Comparison of ENCODE assay signal across 12 cellular contexts in genomic region chr1:9476790-9477463, GRCh38.
DNase-seq lines count a peak whose midpoint lies in the region; ATAC-seq, FAIRE-seq and TF ChIP-seq lines count a peak whose summit lies in the region.
"Had no signal": no experiment of that assay in that cellular context is flagged by ENCODE, and none has a peak within 500 bp of the region (broad histone marks: within the 10 kb centered on the region; RNA-seq: fewer than 3 reads in every experiment).

No MANE protein-coding gene starts in this region.

- TF ChIP-seq RAD21 in K562 (CRISPR knock-in tag; conservative IDR thresholded peaks at IDR 0.05 in 1 of 2, IDR thresholded peaks at IDR 0.05 in 1 of 2), result no peak

- H3K36me3 Mint-ChIP-seq in CD4-positive, alpha-beta memory T cell, result no peaks in the 10 kb centered on the region

- H2AFZ ChIP-seq in K562 (ENCODE audit: low read depth, low read length), result no peak overlapping the region
- no peak overlapping the region for H2AFZ ChIP-seq in mesenchymal stem cell (ENCODE audit: low read depth, low read length)

- FAIRE-seq in K562 (lab: Jason Lieb, UNC), result no peak

- H3K27ac Mint-ChIP-seq in CD4-positive, alpha-beta memory T cell, result no peak overlapping the region

- H3K14ac ChIP-seq in mesenchymal stem cell (ENCODE audit: low read length in 2 of 2), result no peak overlapping the region

- in situ Hi-C loops in K562 (cut with MboI), result no loop called here

- no peaks in the 10 kb centered on the region for H3K9me1 ChIP-seq in K562 (ENCODE audit: control insufficient read depth, insufficient read depth, low read length)

- intact Hi-C loops in K562 (cut with micrococcal nuclease), result no loop called here
- intact Hi-C loops in CD4-positive, alpha-beta memory T cell (cut with micrococcal nuclease), result no loop called here

- TF ChIP-seq CTCF in GM12865 (IDR thresholded peaks at IDR 0.05; ENCODE audit: insufficient read depth, low read depth, low read length, missing control alignments) (no peak), K562 (IDR thresholded peaks at IDR 0.05 in 2 of 3, conservative IDR thresholded peaks at IDR 0.05 in 1 of 3; ENCODE audit: insufficient read depth in 2 of 3, low read depth in 1 of 3, low read length in 3 of 3) (no peak)

- DNase-seq in GM12865 (ENCODE audit: low read depth), result peak; percentile 27
- DNase-seq in LHCN-M2 (ENCODE audit: low read depth), result peak; percentile 11
- DNase-seq in K562 (ENCODE audit: extremely low read depth in 1 of 4, low spot score in 3 of 4), result no peak
- DNase-seq in mesenchymal stem cell, result peak; percentile 35
- DNase-seq in CD4-positive, alpha-beta memory T cell, result no peak
- DNase-seq in NCI-H1694 treated with DMSO at 0.1 percent for 48 hours (lab: John Stamatoyannopoulos, UW), result no peak
- DNase-seq: left ventricle myocardium superior; NCI-H1105 treated with DMSO at 0.1 percent for 48 hours; occipital lobe; stimulated activated naive CD4-positive, alpha-beta T cell had no signal

- no peak overlapping the region for H3K4ac ChIP-seq in mesenchymal stem cell (ENCODE audit: low read depth in 1 of 2, low read length in 2 of 2)

- H3K4me1 ChIP-seq in K562 (replicated peaks in 1 of 2; ENCODE audit: control insufficient read depth in 2 of 2, insufficient read depth in 2 of 2, low read length in 2 of 2) (peaks cover 0 to 4% of the 10 kb centered on the region in 2 experiments; a peak in 1 of 5 replicates), mesenchymal stem cell (ENCODE audit: control insufficient read depth, insufficient read depth, low read depth, low read length) (peaks cover 14% of the 10 kb centered on the region)
- no peaks in the 10 kb centered on the region for H3K4me1 ChIP-seq in CD4-positive, alpha-beta memory T cell (ENCODE audit: insufficient read depth, low read length)

- CTCF ChIA-PET in K562 (lab: Yijun Ruan, JAX; ENCODE audit: low intra/inter-chr PET ratio), result no interaction called here
- CTCF ChIA-PET in CD4-positive, alpha-beta memory T cell (lab: Charles Lee; ENCODE audit: partially characterized antibody), result no interaction called here

- no peak for ATAC-seq in K562
- ATAC-seq in GM18858 (IDR thresholded peaks at IDR 0.05; ENCODE audit: unreplicated experiment), result no peak
- ATAC-seq in GM19463 (IDR thresholded peaks at IDR 0.05; ENCODE audit: unreplicated experiment), result no peak
- ATAC-seq: left ventricle myocardium superior had no signal

- TF ChIP-seq POLR2A in K562 (conservative IDR thresholded peaks at IDR 0.05), result no peak

- H3K36me3 ChIP-seq in K562 (ENCODE audit: control insufficient read depth, insufficient read depth, low read length), result no peaks in the 10 kb centered on the region
- no peaks in the 10 kb centered on the region for H3K36me3 ChIP-seq in mesenchymal stem cell (ENCODE audit: control insufficient read depth in 1 of 2, insufficient read depth in 2 of 2, low read depth in 1 of 2, low read length in 2 of 2)
- no peaks in the 10 kb centered on the region for H3K36me3 ChIP-seq in CD4-positive, alpha-beta memory T cell (ENCODE audit: insufficient read depth, low read length)

- no peaks in the 10 kb centered on the region for H3K4me1 Mint-ChIP-seq in CD4-positive, alpha-beta memory T cell

- H3K9ac ChIP-seq in K562 (ENCODE audit: insufficient read depth in 1 of 2, low read depth in 2 of 2, low read length in 2 of 2) (no peak overlapping the region), mesenchymal stem cell (ENCODE audit: low read length) (no peak overlapping the region)

- H3K27ac ChIP-seq in K562 (ENCODE audit: extremely low read depth, low read depth, low read length), result no peak overlapping the region
- H3K27ac ChIP-seq in mesenchymal stem cell (ENCODE audit: low read length, poor library complexity, severe bottlenecking), result no peak overlapping the region
- no peak overlapping the region for H3K27ac ChIP-seq in CD4-positive, alpha-beta memory T cell (ENCODE audit: low read depth, low read length)

- no peak overlapping the region for H2BK120ac ChIP-seq in mesenchymal stem cell (ENCODE audit: low read depth, low read length)

- H3K4me3 ChIP-seq in GM12865 (ENCODE audit: low read depth, low read length) (no peak overlapping the region), K562 (no peak overlapping the region), mesenchymal stem cell (ENCODE audit: insufficient read depth in 1 of 2, low read depth in 1 of 2, low read length in 2 of 2) (no peak overlapping the region)
- H3K4me3 ChIP-seq in CD4-positive, alpha-beta memory T cell (ENCODE audit: low read length in 2 of 2), result no peak overlapping the region

- no peaks in the 10 kb centered on the region; the same call in 1 of the 2 replicates for H4K20me1 ChIP-seq in K562 (replicated peaks; ENCODE audit: control insufficient read depth, insufficient read depth, low read length)

- no peak overlapping the region for H4K8ac ChIP-seq in mesenchymal stem cell (ENCODE audit: low read length)

- H3K18ac ChIP-seq in mesenchymal stem cell (ENCODE audit: low read depth in 1 of 2, low read length in 2 of 2), result no peak overlapping the region

- H2BK5ac ChIP-seq in mesenchymal stem cell (ENCODE audit: low read depth, low read length, poor library complexity, severe bottlenecking), result no peak overlapping the region

- no peak overlapping the region for H2AK5ac ChIP-seq in mesenchymal stem cell (ENCODE audit: low read length, severe bottlenecking)

- POLR2A ChIA-PET in K562 (lab: Yijun Ruan, JAX), result interaction anchor here (0.6 kb wide), 1 partner anchor 413 kb away, joined by 5 read pairs; no protein-coding TSS in a partner anchor
- POLR2A ChIA-PET in CD4-positive, alpha-beta memory T cell (lab: Charles Lee; ENCODE audit: partially characterized antibody), result no interaction called here

- 1% methylated on average over 4 of the region's 4 CpGs for WGBS in K562 (ENCODE audit: insufficient coverage, low coverage, missing lambda C conversion rate)
- WGBS in mesenchymal stem cell, result 76% methylated on average over 3 of the region's 4 CpGs

- H2BK15ac ChIP-seq in mesenchymal stem cell (ENCODE audit: low read depth, poor library complexity, severe bottlenecking), result no peak overlapping the region

- H3K27me3 Mint-ChIP-seq in CD4-positive, alpha-beta memory T cell, result peaks cover 6 to 10% of the 10 kb centered on the region in 2 donors

- no peaks in the 10 kb centered on the region for H3K79me2 ChIP-seq in K562 (ENCODE audit: control insufficient read depth, insufficient read depth, low read length)

- H3K27me3 ChIP-seq in K562 (ENCODE audit: control insufficient read depth in 2 of 2, insufficient read depth in 2 of 2, low read length in 2 of 2) (peaks cover 27 to 64% of the 10 kb centered on the region in 2 experiments), mesenchymal stem cell (ENCODE audit: control insufficient read depth in 1 of 2, insufficient read depth in 1 of 2, low read length in 2 of 2) (peaks cover 0 to 14% of the 10 kb centered on the region in 2 experiments)
- H3K27me3 ChIP-seq in CD4-positive, alpha-beta memory T cell (ENCODE audit: insufficient read depth, low read length), result no peaks in the 10 kb centered on the region

- H3K4me3 Mint-ChIP-seq in CD4-positive, alpha-beta memory T cell, result no peak overlapping the region

- H3K9me3 ChIP-seq in K562 (replicated peaks; ENCODE audit: control insufficient read depth, insufficient read depth, low read depth, low read length), result no peaks in the 10 kb centered on the region; the same call in 1 of the 2 replicates
- H3K9me3 ChIP-seq in mesenchymal stem cell (ENCODE audit: control insufficient read depth, low read length), result no peaks in the 10 kb centered on the region
- H3K9me3 ChIP-seq in CD4-positive, alpha-beta memory T cell (ENCODE audit: control insufficient read depth in 1 of 2, low read length in 2 of 2), result no peaks in the 10 kb centered on the region

- no TSS peak for BruUV-seq in K562 (replicated peaks; lab: Mats Ljungman, UMichigan)

- H3K79me1 ChIP-seq in mesenchymal stem cell (replicated peaks; ENCODE audit: low read length, poor library complexity, severe bottlenecking), result no peaks in the 10 kb centered on the region

- no peaks in the 10 kb centered on the region for H3K9me3 Mint-ChIP-seq in CD4-positive, alpha-beta memory T cell

- H3K4me2 ChIP-seq in K562 (ENCODE audit: insufficient read depth, low read length), result no peak overlapping the region
- H3K4me2 ChIP-seq in mesenchymal stem cell (ENCODE audit: low read length, poor library complexity, severe bottlenecking), result no peak overlapping the region

- no peak for TF ChIP-seq EP300 in K562 (IDR thresholded peaks at IDR 0.05; ENCODE audit: low read length)

- no peak overlapping the region for H2BK12ac ChIP-seq in mesenchymal stem cell (ENCODE audit: low read length in 2 of 2)

- no peak overlapping the region for H3K23ac ChIP-seq in mesenchymal stem cell (ENCODE audit: low read length in 2 of 2)

- no peak overlapping the region for H4K91ac ChIP-seq in mesenchymal stem cell (ENCODE audit: low read length)

TF ChIP-seq in K562, 482 proteins besides CTCF, POLR2A, EP300 and RAD21 (continues in another document):
- TF ChIP-seq NR3C1 (CRISPR knock-in tag; IDR thresholded peaks at IDR 0.05) (no peak), MEIS2 (IDR thresholded peaks at IDR 0.05; ENCODE audit: partially characterized antibody) (peak; percentile 31), MCM5 (IDR thresholded peaks at IDR 0.05; ENCODE audit: low read depth) (no peak)
- TF ChIP-seq, protein P1, sequence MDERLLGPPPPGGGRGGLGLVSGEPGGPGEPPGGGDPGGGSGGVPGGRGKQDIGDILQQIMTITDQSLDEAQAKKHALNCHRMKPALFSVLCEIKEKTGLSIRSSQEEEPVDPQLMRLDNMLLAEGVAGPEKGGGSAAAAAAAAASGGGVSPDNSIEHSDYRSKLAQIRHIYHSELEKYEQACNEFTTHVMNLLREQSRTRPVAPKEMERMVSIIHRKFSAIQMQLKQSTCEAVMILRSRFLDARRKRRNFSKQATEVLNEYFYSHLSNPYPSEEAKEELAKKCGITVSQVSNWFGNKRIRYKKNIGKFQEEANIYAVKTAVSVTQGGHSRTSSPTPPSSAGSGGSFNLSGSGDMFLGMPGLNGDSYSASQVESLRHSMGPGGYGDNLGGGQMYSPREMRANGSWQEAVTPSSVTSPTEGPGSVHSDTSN (CRISPR knock-in tag; IDR thresholded peaks at IDR 0.05; ENCODE audit: low read depth), result no peak
- TF ChIP-seq, protein P1 (tag; conservative IDR thresholded peaks at IDR 0.05; ENCODE audit: low read depth), result 0 out of 2 replicates have a peak, but pooled peaks have one; percentile 19

Comparison
In these comparisons a context has a peak if more than half of its experiments do, and no peak if none do; other contexts are left out.
1. DNase-seq: peak in GM12865 (single experiment), LHCN-M2 (single experiment) and mesenchymal stem cell (single experiment); none in K562 (0 of 4), CD4-positive, alpha-beta memory T cell (0 of 5) and NCI-H1694 treated with DMSO at 0.1 percent for 48 hours (single experiment).